ENCODE assay signal across 9 cellular contexts in the genomic region with DNA sequence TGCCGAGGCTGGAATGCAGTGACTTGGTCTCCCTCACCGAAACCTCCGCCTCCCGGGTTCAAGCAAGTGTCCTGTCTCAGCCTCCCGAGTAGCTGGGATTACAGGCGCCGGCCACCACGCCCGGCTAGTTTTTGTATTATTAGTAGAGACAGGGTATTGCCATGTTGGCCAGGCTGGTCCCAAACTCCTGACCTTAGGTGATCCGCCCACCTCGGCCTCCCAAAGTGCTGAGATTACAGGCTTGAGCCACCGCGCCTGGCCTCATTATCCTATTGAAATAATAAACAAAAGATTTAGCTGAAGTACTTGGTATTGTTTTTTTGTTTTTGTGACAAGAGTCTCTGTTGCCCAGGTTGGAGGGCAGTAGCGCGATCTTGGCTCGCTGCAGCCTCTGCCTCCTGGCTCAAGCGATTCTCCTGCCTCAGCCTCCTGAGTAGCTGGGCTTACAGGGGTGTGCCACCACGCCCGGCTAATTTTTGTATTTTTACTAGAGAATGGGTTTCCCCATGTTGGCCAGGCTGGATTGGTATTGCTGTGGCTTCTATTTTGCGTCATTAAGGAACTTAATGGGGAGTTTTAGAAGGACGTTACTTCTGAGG. TPM values are rescaled to one million over a fixed set of nuclear protein-coding genes. Genes with fewer than 3 reads are reported as not detected.
DNase-seq lines count a peak whose midpoint lies in the region; ATAC-seq, FAIRE-seq and TF ChIP-seq lines count a peak whose summit lies in the region.
"Had no signal": no experiment of that assay in that cellular context is flagged by ENCODE, and none has a peak within 500 bp of the region (broad histone marks: within the 10 kb centered on the region; RNA-seq: fewer than 3 reads in every experiment).

No MANE protein-coding gene starts in this region.

- peak overlapping the region; percentile 84 for H3K4me2 ChIP-seq in GM12878 (ENCODE audit: control insufficient read depth, insufficient read depth)
- peak overlapping the region; percentile 79 for H3K4me2 ChIP-seq in mesendoderm (ENCODE audit: low read length)

- H3K23ac ChIP-seq in mesendoderm (ENCODE audit: low read length) = no peak overlapping the region

- H2AFZ ChIP-seq in GM12878 (ENCODE audit: control insufficient read depth, low read depth, low read length) = no peak overlapping the region

- H2AK5ac ChIP-seq in mesendoderm (ENCODE audit: low read length) = no peak overlapping the region

- no peak for DNase-seq in left ventricle myocardium inferior
- DNase-seq in cardiac septum (ENCODE audit: low spot score) = no peak
- DNase-seq in GM12878 (ENCODE audit: low read depth, low spot score) = no peak
- no peak for DNase-seq in mesendoderm
- no peak for DNase-seq in uterus
- DNase-seq in NCI-H1048 (lab: John Stamatoyannopoulos, UW) = no peak
- DNase-seq in HuH-7.5 (ENCODE audit: low spot score) = no peak
- no peak for DNase-seq in aorta

- H3K36me3 ChIP-seq in left ventricle myocardium inferior (peaks cover 55% of the 10 kb centered on the region), GM12878 (ENCODE audit: control insufficient read depth in 2 of 2, insufficient read depth in 2 of 2, low read length in 1 of 2) (peaks cover 13 to 40% of the 10 kb centered on the region in 2 experiments), mesendoderm (ENCODE audit: control insufficient read depth, insufficient read depth, low read length) (peaks cover 13% of the 10 kb centered on the region), uterus (no peaks in the 10 kb centered on the region), aorta (ENCODE audit: control insufficient read depth in 1 of 2, insufficient read depth in 2 of 2, low read length in 1 of 2) (peaks cover 4 to 6% of the 10 kb centered on the region in 2 donors)

- no peaks in the 10 kb centered on the region for H3K27me3 ChIP-seq in left ventricle myocardium inferior (ENCODE audit: low read depth)
- no peaks in the 10 kb centered on the region for H3K27me3 ChIP-seq in GM12878 (replicated peaks in 1 of 2; ENCODE audit: control insufficient read depth in 2 of 2, insufficient read depth in 2 of 2, low read length in 1 of 2)
- no peaks in the 10 kb centered on the region for H3K27me3 ChIP-seq in mesendoderm (ENCODE audit: insufficient read depth, low read length, poor library complexity)
- H3K27me3 ChIP-seq in uterus = no peaks in the 10 kb centered on the region
- H3K27me3 ChIP-seq in aorta (ENCODE audit: control insufficient read depth in 1 of 2, insufficient read depth in 2 of 2, low read length in 1 of 2) = no peaks in the 10 kb centered on the region

- H3K79me1 ChIP-seq in mesendoderm (ENCODE audit: low read length) = peaks cover 4% of the 10 kb centered on the region

- no TSS peak for BruUV-seq in GM12878 (replicated peaks; lab: Mats Ljungman, UMichigan)

- H2BK120ac ChIP-seq in mesendoderm (ENCODE audit: low read depth, low read length) = no peak overlapping the region

- TF ChIP-seq EP300 in GM12878 (IDR thresholded peaks at IDR 0.05; ENCODE audit: borderline replicate concordance in 1 of 2, control insufficient read depth in 1 of 2, low read depth in 2 of 2, low read length in 2 of 2) = no peak

- intact Hi-C loops in left ventricle myocardium inferior (cut with micrococcal nuclease) (no loop called here), cardiac septum (cut with DNase I) (no loop called here), GM12878 (cut with micrococcal nuclease; ENCODE audit: unreplicated experiment) (no loop called here), uterus (cut with DNase I; ENCODE audit: low total_unique reads) (no loop called here), aorta (cut with DNase I) (no loop called here)

- 34% methylated on average over 21 of the region's 21 CpGs for WGBS in GM12878 (ENCODE audit: insufficient coverage, insufficient replicate concordance, low lambda C conversion rate, missing lambda C conversion rate)
- no CpG with 5 or more reads among the region's 21 CpGs for WGBS in mesendoderm (ENCODE audit: extremely low coverage, insufficient coverage, low lambda C conversion rate)
- 88 to 90% methylated on average over 21 of the region's 21 CpGs for WGBS in aorta, 2 donors

- no peak for TF ChIP-seq RAD21 in GM12878 (IDR thresholded peaks at IDR 0.05; ENCODE audit: insufficient read depth, low read depth, low read length)

- H3K79me2 ChIP-seq in GM12878 (ENCODE audit: control insufficient read depth, insufficient read depth, low read length) (peaks cover 42% of the 10 kb centered on the region), mesendoderm (ENCODE audit: control insufficient read depth, insufficient read depth, low read length) (peaks cover 30% of the 10 kb centered on the region)

- H3K18ac ChIP-seq in mesendoderm (ENCODE audit: low read length) = no peak overlapping the region

- POLR2A ChIA-PET in GM12878 (lab: Charles Lee) = interaction anchor here (1.4 kb wide), 1 partner anchor 8 kb away, joined by 7 read pairs; a partner anchor contains a TSS

- H3K27ac ChIP-seq in left ventricle myocardium inferior (replicated peaks) (no peak overlapping the region), GM12878 (ENCODE audit: control insufficient read depth, insufficient read depth) (peak overlapping the region; percentile 95), mesendoderm (ENCODE audit: low read depth, low read length) (no peak overlapping the region), uterus (peak overlapping the region; percentile 89 to 95), aorta (ENCODE audit: low read depth in 1 of 2, low read length in 2 of 2) (no peak overlapping the region)

- RAD21 ChIA-PET in GM12878 (lab: Charles Lee; ENCODE audit: unreplicated experiment) = no interaction called here

- CTCF ChIA-PET in GM12878 (lab: Yijun Ruan, JAX) = interaction anchor here (0.8 to 2.9 kb wide), 3 partner anchors 14 to 46 kb away, joined by 3 to 16 read pairs (median 3); no protein-coding TSS in a partner anchor

- H4K5ac ChIP-seq in mesendoderm (ENCODE audit: low read length) = no peak overlapping the region

- H3K4ac ChIP-seq in mesendoderm (ENCODE audit: low read depth, low read length) = no peak overlapping the region

- SMC1A ChIA-PET in GM12878 (lab: Charles Lee; ENCODE audit: uncharacterized antibody, unreplicated experiment) = interaction anchor here (1.1 to 2.2 kb wide), 4 partner anchors 7 to 46 kb away, joined by 4 to 9 read pairs (median 6); a partner anchor contains a TSS

- FAIRE-seq in GM12878 (lab: Jason Lieb, UNC) = no peak
- FAIRE-seq: G401.6 had no signal

- H4K8ac ChIP-seq in mesendoderm (ENCODE audit: low read depth, low read length) = no peak overlapping the region

- H2BK15ac ChIP-seq in mesendoderm (replicated peaks; ENCODE audit: low read depth) = no peak overlapping the region

- H3K4me3 ChIP-seq in left ventricle myocardium inferior (peak overlapping the region; percentile 74), GM12878 (peak overlapping the region; percentile 95), mesendoderm (ENCODE audit: low read length) (peak overlapping the region; percentile 85), uterus (peak overlapping the region in 1 of 2 donors; percentile 61), aorta (ENCODE audit: low read length in 2 of 2) (no peak overlapping the region)

- H4K20me1 ChIP-seq in GM12878 (ENCODE audit: control insufficient read depth, insufficient read depth) = peaks cover 7% of the 10 kb centered on the region

- H3K4me1 ChIP-seq in left ventricle myocardium inferior (peaks cover 61% of the 10 kb centered on the region), GM12878 (ENCODE audit: control insufficient read depth, insufficient read depth, low read length) (peaks cover 3% of the 10 kb centered on the region; the same call in 1 of the 2 replicates), mesendoderm (ENCODE audit: control insufficient read depth, low read depth, low read length) (no peaks in the 10 kb centered on the region), uterus (peaks cover 7 to 15% of the 10 kb centered on the region in 2 donors), aorta (ENCODE audit: control insufficient read depth in 1 of 2, insufficient read depth in 2 of 2, low read length in 2 of 2) (peaks cover 0 to 4% of the 10 kb centered on the region in 2 donors)

- ATAC-seq in GM12878 = peak; percentile 37
- no peak for ATAC-seq in aorta (ENCODE audit: low FRiP score)

- peak overlapping the region; percentile 92 for H3K9ac ChIP-seq in GM12878 (ENCODE audit: control insufficient read depth, insufficient read depth, low read length)
- H3K9ac ChIP-seq in mesendoderm (ENCODE audit: low read length) = peak overlapping the region; percentile 87

- TF ChIP-seq POLR2A in GM12878 (IDR thresholded peaks at IDR 0.05; ENCODE audit: low read depth, low read length) (no peak), uterus (IDR thresholded peaks at IDR 0.05) (no peak)

- in situ Hi-C loops in GM12878 (cut with MboI) = no loop called here

- H2BK5ac ChIP-seq in mesendoderm (ENCODE audit: low read length) = no peak overlapping the region

- peak overlapping the region; percentile 98 for H3K56ac ChIP-seq in mesendoderm (ENCODE audit: low read length)

- TF ChIP-seq CTCF in left ventricle myocardium inferior (IDR thresholded peaks at IDR 0.05; ENCODE audit: borderline replicate concordance) (no peak), GM12878 (IDR thresholded peaks at IDR 0.05 in 2 of 3, conservative IDR thresholded peaks at IDR 0.05 in 1 of 3; ENCODE audit: control insufficient read depth in 2 of 3, extremely low read depth in 1 of 3, insufficient read depth in 1 of 3, low read depth in 3 of 3, low read length in 3 of 3) (no peak), uterus (IDR thresholded peaks at IDR 0.05) (no peak)

- H3K9me3 ChIP-seq in left ventricle myocardium inferior (replicated peaks) (no peaks in the 10 kb centered on the region), GM12878 (replicated peaks; ENCODE audit: control insufficient read depth, insufficient read depth, low read length) (no peaks in the 10 kb centered on the region), uterus (no peaks in the 10 kb centered on the region), aorta (ENCODE audit: control insufficient read depth, low read length) (no peaks in the 10 kb centered on the region)

RNA-seq across cellular contexts. Expression of a gene that starts 1.5 kb away (rescaled TPM):
- total RNA-seq in left ventricle myocardium inferior (775 TPM), cardiac septum (563 TPM), GM12878 (2014; rRNA removed) (774 and 1,139 TPM in 2 replicates), GM12878 (2014; rRNA removed; fragmentation: Illumina TruSeq; extraction: Trizol) (2,045 and 2,048 TPM in 2 replicates), GM12878 (2021) (1,469 and 1,543 TPM in 2 replicates), uterus (1,000 to 10,000 TPM in 3 of 4 donors, 100 to 1,000 TPM in 1; 632 to 3,558 (median 1,624) TPM), aorta (100 to 1,000 TPM; 637 to 745 TPM)
- total RNA-seq in GM12878 (2013; cell fraction: nucleolus; rRNA removed) = 152 and 158 TPM in 2 replicates
- polyA plus RNA-seq in GM12878 (2011; ENCODE audit: low read depth) = 7,666 TPM
- polyA plus RNA-seq in GM12878 (2011; rRNA removed) (1,355 and 2,033 TPM in 2 replicates), GM12878 (2014; fragmentation: Illumina TruSeq; extraction: Trizol) (2,605 and 3,098 TPM in 2 replicates), GM12878 (2014; fragmentation: Nextera tagmentation; extraction: Ambion mirVana) (1,000 to 10,000 TPM; 2,763 to 3,144 TPM), GM12878 (2014; rRNA removed) (1,819 and 2,206 TPM in 2 replicates), GM12878 (2016; fragmentation: Nextera tagmentation; extraction: Ambion mirVana) (1,000 to 10,000 TPM; 1,637 to 1,641 TPM), aorta (1,000 to 10,000 TPM; 1,749 to 3,399 TPM)
- polyA plus RNA-seq in GM12878 (2011; cell fraction: cytosol; rRNA removed) = 588 and 600 TPM in 2 replicates
- polyA plus RNA-seq in GM12878 (2011; cell fraction: nucleus; rRNA removed) = 326 and 453 TPM in 2 replicates
- 3,017 and 3,888 TPM in 2 replicates for polyA plus RNA-seq in GM12878 (2012)
- 184 and 244 TPM in 2 replicates for polyA minus RNA-seq in GM12878 (2011; rRNA and poly(A)+ RNA removed)
- 126 and 163 TPM in 2 replicates for polyA minus RNA-seq in GM12878 (2011; cell fraction: cytosol; rRNA and poly(A)+ RNA removed)
- 34.9 and 49.6 TPM in 2 replicates for polyA minus RNA-seq in GM12878 (2011; cell fraction: nucleus; rRNA and poly(A)+ RNA removed)
- polyA plus RNA-seq in mesendoderm (2013, experiment 1 of 2) = 4,001 TPM
- polyA plus RNA-seq in mesendoderm (2013, experiment 2 of 2) = 3,998 TPM

RNA-seq across cellular contexts. Expression of a gene that starts 8.5 kb away (rescaled TPM):
- 10.6 TPM for total RNA-seq in left ventricle myocardium inferior
- 10.1 TPM for total RNA-seq in cardiac septum
- total RNA-seq in GM12878 (2013; cell fraction: nucleolus; rRNA removed) = 3.9 and 6.8 TPM in 2 replicates
- 0.54 and 0.68 TPM in 2 replicates for total RNA-seq in GM12878 (2014; rRNA removed)
- total RNA-seq in GM12878 (2014; rRNA removed; fragmentation: Illumina TruSeq; extraction: Trizol) = 0.55 and 1.0 TPM in 2 replicates
- total RNA-seq in GM12878 (2021) = 0.95 and 1.1 TPM in 2 replicates
- 1.1 TPM for polyA plus RNA-seq in GM12878 (2011; ENCODE audit: low read depth)
- 1.5 and 1.6 TPM in 2 replicates for polyA plus RNA-seq in GM12878 (2011; rRNA removed)
- 0.69 and 0.72 TPM in 2 replicates for polyA plus RNA-seq in GM12878 (2011; cell fraction: cytosol; rRNA removed)
- 0.99 and 1.0 TPM in 2 replicates for polyA plus RNA-seq in GM12878 (2011; cell fraction: nucleus; rRNA removed)
- 0.65 and 0.77 TPM in 2 replicates for polyA plus RNA-seq in GM12878 (2012)
- polyA plus RNA-seq in GM12878 (2014; fragmentation: Illumina TruSeq; extraction: Trizol) = 0.54 and 1.00 TPM in 2 replicates
- polyA plus RNA-seq in GM12878 (2014; fragmentation: Nextera tagmentation; extraction: Ambion mirVana) = under 1 TPM; 0.02 to 0.18 TPM
- polyA plus RNA-seq in GM12878 (2014; rRNA removed) = 0.88 and 1.4 TPM in 2 replicates
- 1 to 10 TPM in 1 of 2 experiments, under 1 TPM in 1; 0.73 to 1.7 TPM for polyA plus RNA-seq in GM12878 (2016; fragmentation: Nextera tagmentation; extraction: Ambion mirVana)
- 1.4 and 2.3 TPM in 2 replicates for polyA minus RNA-seq in GM12878 (2011; rRNA and poly(A)+ RNA removed)
- 1.3 and 1.6 TPM in 2 replicates for polyA minus RNA-seq in GM12878 (2011; cell fraction: cytosol; rRNA and poly(A)+ RNA removed)
- polyA minus RNA-seq in GM12878 (2011; cell fraction: nucleus; rRNA and poly(A)+ RNA removed) = 1.2 and 1.5 TPM in 2 replicates
- polyA plus RNA-seq in mesendoderm (2013, experiment 1 of 2) = 2.6 TPM
- polyA plus RNA-seq in mesendoderm (2013, experiment 2 of 2) = 2.3 TPM
- total RNA-seq in uterus = 10 to 100 TPM in 1 of 4 donors, 1 to 10 TPM in 2, under 1 TPM in 1; 0.77 to 11.3 (median 6.8) TPM
- 1 to 10 TPM; 5.1 to 6.4 TPM for total RNA-seq in aorta
- polyA plus RNA-seq in aorta = 1 to 10 TPM in 1 of 2 donors, under 1 TPM in 1; 0.13 to 2.3 TPM

Comparison
In these comparisons a context has a peak if more than half of its experiments do, and no peak if none do; other contexts are left out.
1. H3K27ac ChIP-seq: peak in GM12878 (single experiment) and uterus (2 of 2); none in left ventricle myocardium inferior (single experiment), mesendoderm (single experiment) and aorta (0 of 2).
2. H3K4me3 ChIP-seq: peak in left ventricle myocardium inferior (single experiment), GM12878 (single experiment) and mesendoderm (single experiment); none in aorta (0 of 2).